Comparison of ENCODE assay signal across 18 cellular contexts in genomic region chr7:140601566-140602174, GRCh38. TPM values are rescaled to one million over a fixed set of nuclear protein-coding genes. Genes with fewer than 3 reads are reported as not detected.
"Had no signal": no experiment of that assay in that cellular context is flagged by ENCODE, and none has a peak within 500 bp of the region (broad histone marks: within the 10 kb centered on the region; RNA-seq: fewer than 3 reads in every experiment).

No MANE protein-coding gene starts in this region.

- DNase-seq: activated CD4-positive, alpha-beta T cell treated with anti-CD3 and anti-CD28 coated beads, Interleukin-2, amount 10 ng/mL, durations not matched to agents 24 days and 14 days; activated CD8-positive, alpha-beta T cell treated with anti-CD3 and anti-CD28 coated beads, Interleukin-2, amount 10 ng/mL, durations not matched to agents 7 days and 5 days; activated naive CD4-positive, alpha-beta T cell treated with Interleukin-2 at 50 U/mL for 16 hours; activated T-cell treated with anti-CD3 and anti-CD28 coated beads, Interleukin-2, amount 50 U/mL, for 24 hours; anterior cingulate cortex; caudate nucleus; effector memory CD8-positive, alpha-beta T cell; foreskin keratinocyte; mesendoderm; naive thymus-derived CD8-positive, alpha-beta T cell; nucleus accumbens; retina; SK-N-SH; stimulated activated CD4-positive, alpha-beta T cell treated with anti-CD3 and anti-CD28 coated beads, Interleukin-4, amount 100 ng/mL, for 1 hour; stomach; trophoblast cell had no signal

- H3K9me3 ChIP-seq: SK-N-SH, stomach had no signal

- H3K9me2 ChIP-seq: SK-N-SH had no signal

- ATAC-seq: activated CD8-positive, alpha-beta T cell treated with anti-CD3 and anti-CD28 coated beads, Interleukin-2, amount 10 ng/mL, durations not matched to agents 7 days and 5 days; effector memory CD8-positive, alpha-beta T cell; foreskin keratinocyte; naive thymus-derived CD8-positive, alpha-beta T cell had no signal

- H3K4me1 ChIP-seq: foreskin keratinocyte had no signal

- H3K4me2 ChIP-seq: SK-N-SH had no signal

- H3K4me3 ChIP-seq: skin epidermis, stomach had no signal

- H3K27me3 ChIP-seq: foreskin keratinocyte, stomach had no signal

- H3K27ac ChIP-seq: foreskin keratinocyte, skin epidermis, stomach had no signal

- H3K9ac ChIP-seq: SK-N-SH had no signal

RNA-seq across cellular contexts. Expression of gene DENND2A, which starts 38.9 kb away (rescaled TPM):
- total RNA-seq: activated CD4-positive, alpha-beta T cell treated with anti-CD3 and anti-CD28 coated beads, Interleukin-2, amount 10 ng/mL, durations not matched to agents 24 days and 14 days; activated CD8-positive, alpha-beta T cell treated with anti-CD3 and anti-CD28 coated beads, Interleukin-2, amount 10 ng/mL, durations not matched to agents 7 days and 5 days; activated T-helper 2 cell treated with anti-CD3 and anti-CD28 coated beads, Interferon-gamma antibody, Interleukin-2, Interleukin-4, amounts not matched to agents 10 μg/mL and 5 μg/mL and 100 μg/mL, durations not matched to agents 14 hours and 24 hours and 36 hours had no signal
